Comparison of ENCODE assay signal across 8 cellular contexts in the genomic region with DNA sequence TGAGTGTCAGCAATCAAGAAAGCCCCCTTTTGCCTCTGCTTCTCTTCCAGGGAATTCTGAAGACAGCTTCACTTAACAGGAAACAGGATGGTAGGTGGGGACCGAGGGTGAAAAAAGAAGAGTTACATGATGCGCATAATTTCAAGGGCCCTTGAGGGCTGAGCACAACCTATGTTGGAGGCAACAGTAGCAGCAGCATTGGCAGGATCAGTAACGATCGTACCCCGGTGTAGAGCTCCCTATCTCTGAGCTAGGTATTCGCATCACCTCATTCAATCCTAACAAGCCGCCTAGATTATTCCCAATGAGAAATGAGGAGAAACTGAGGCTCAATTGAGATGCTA. TPM values are rescaled to one million over a fixed set of nuclear protein-coding genes. Genes with fewer than 3 reads are reported as not detected.
DNase-seq lines count a peak whose midpoint lies in the region; TF ChIP-seq lines count a peak whose summit lies in the region.

No MANE protein-coding gene starts in this region.

- no peaks in the 10 kb centered on the region for H3K9me3 Mint-ChIP-seq in nephron

- peaks cover 5% of the 10 kb centered on the region for H3K27me3 Mint-ChIP-seq in nephron (ENCODE audit: low read depth)

- peak overlapping the region; percentile 86 for H3K4me3 ChIP-seq in SK-N-MC
- H3K4me3 ChIP-seq in esophagus (ENCODE audit: low read depth in 1 of 2, low read length in 2 of 2) = peak overlapping the region; percentile 67 to 96

- in situ Hi-C loops in KBM-7 (cut with MboI; ENCODE audit: low pct_unique_long_range_greater_than_20kb, low sequenced_read_pairs) = no loop called here

- H3K4me3 Mint-ChIP-seq in nephron = peak overlapping the region; percentile 91 to 97 (median 96)

- TF ChIP-seq CTCF in nephron (IDR thresholded peaks at IDR 0.05; ENCODE audit: unreplicated experiment in 3 of 3) = no peak

- peak overlapping the region; percentile 94 to 97 (median 96) for H3K27ac Mint-ChIP-seq in nephron

- H3K9me3 ChIP-seq in SK-N-MC (ENCODE audit: low read depth, low read length) (no peaks in the 10 kb centered on the region), esophagus (ENCODE audit: control insufficient read depth in 2 of 2, insufficient read depth in 1 of 2, low read depth in 1 of 2, low read length in 1 of 2) (no peaks in the 10 kb centered on the region)

- WGBS in esophagus, 2 donors = 1 to 2% methylated on average over 7 of the region's 7 CpGs

- no peak overlapping the region for H3K27ac ChIP-seq in SK-N-MC
- peak overlapping the region; percentile 54 to 63 for H3K27ac ChIP-seq in esophagus (ENCODE audit: low read depth in 2 of 2, low read length in 1 of 2)

- H3K36me3 Mint-ChIP-seq in nephron (ENCODE audit: low read depth) = peaks cover 7% of the 10 kb centered on the region

- H3K4me1 ChIP-seq in esophagus (ENCODE audit: control insufficient read depth in 2 of 2, insufficient read depth in 2 of 2, low read length in 1 of 2) = no peaks in the 10 kb centered on the region

- no peaks in the 10 kb centered on the region for H3K27me3 ChIP-seq in esophagus (ENCODE audit: control insufficient read depth in 1 of 2, insufficient read depth in 2 of 2, low read length in 2 of 2)

- H3K4me1 Mint-ChIP-seq in nephron = peaks cover 14% of the 10 kb centered on the region

- no peaks in the 10 kb centered on the region for H3K36me3 ChIP-seq in SK-N-MC (ENCODE audit: insufficient read depth, low read length)
- no peaks in the 10 kb centered on the region for H3K36me3 ChIP-seq in esophagus (ENCODE audit: control insufficient read depth in 2 of 2, insufficient read depth in 2 of 2, low read length in 1 of 2)

- H3K9ac ChIP-seq in SK-N-MC (ENCODE audit: insufficient read length) = peak overlapping the region; percentile 76

- DNase-seq in stimulated activated CD4-positive, alpha-beta T cell treated with anti-CD3 and anti-CD28 coated beads, Interleukin-15, amount 100 ng/mL, for 24 hours = peak; percentile 9
- DNase-seq in stimulated activated CD4-positive, alpha-beta T cell treated with anti-CD3 and anti-CD28 coated beads, Interleukin-4, amount 100 ng/mL, for 1 hour = no peak
- DNase-seq in SK-N-MC (ENCODE audit: low read depth, low spot score) = no peak
- DNase-seq in NCI-H2196 (lab: John Stamatoyannopoulos, UW; ENCODE audit: unreplicated experiment) = no peak
- no peak for DNase-seq in KBM-7
- DNase-seq in effector CD8-positive, alpha-beta T cell (lab: John Stamatoyannopoulos, UW) = no peak

RNA-seq across cellular contexts. Expression of a gene that starts 0.4 kb away (rescaled TPM):
- 1 to 10 TPM; 1.9 to 3.3 TPM for polyA plus RNA-seq in esophagus

RNA-seq across cellular contexts. Expression of a gene that starts 38.3 kb away (rescaled TPM):
- 1 to 10 TPM; 4.9 to 8.0 TPM for polyA plus RNA-seq in esophagus
